ENCODE assay signal across 1 cellular context in the genomic region with DNA sequence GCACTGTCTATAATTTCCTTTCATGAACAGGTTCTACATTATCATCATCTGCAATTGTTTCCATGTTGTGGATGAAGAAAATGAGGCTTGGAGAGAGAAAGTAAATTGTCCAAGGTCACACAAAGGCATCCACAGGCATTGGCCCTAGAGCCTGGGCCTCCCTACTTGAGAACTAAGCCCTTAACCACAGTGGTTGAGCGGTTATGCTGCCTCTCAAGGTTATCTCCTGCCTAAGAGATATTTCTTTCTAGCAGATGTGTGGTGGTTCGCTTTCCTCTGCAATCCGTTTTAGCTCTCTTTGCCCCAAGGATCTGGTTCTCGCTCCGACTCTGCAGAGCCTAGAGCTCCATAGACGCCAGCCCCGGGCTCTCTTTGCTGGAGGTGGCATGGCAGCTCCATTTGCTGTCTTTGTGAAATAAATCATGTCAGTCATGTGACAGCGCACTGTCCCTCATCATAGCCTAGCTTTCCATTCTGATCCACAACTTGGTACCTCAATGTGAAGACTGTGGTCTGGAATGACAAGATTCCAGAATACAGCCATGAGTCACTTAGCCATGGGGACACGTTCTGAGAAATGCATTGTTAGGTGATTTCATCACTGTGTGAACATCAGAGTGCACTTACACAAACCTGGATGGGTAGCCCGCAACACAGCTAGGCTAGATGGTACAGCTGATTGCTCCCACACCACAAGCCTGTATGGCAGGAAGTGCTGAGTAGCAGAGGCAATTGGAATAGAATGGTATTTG.
TF ChIP-seq lines count a peak whose summit lies in the region.

No MANE protein-coding gene starts in this region.

TF ChIP-seq in HEK293, 187 proteins besides CTCF, POLR2A, EP300 and RAD21 (continued from another document):
- TF ChIP-seq, protein P1, sequence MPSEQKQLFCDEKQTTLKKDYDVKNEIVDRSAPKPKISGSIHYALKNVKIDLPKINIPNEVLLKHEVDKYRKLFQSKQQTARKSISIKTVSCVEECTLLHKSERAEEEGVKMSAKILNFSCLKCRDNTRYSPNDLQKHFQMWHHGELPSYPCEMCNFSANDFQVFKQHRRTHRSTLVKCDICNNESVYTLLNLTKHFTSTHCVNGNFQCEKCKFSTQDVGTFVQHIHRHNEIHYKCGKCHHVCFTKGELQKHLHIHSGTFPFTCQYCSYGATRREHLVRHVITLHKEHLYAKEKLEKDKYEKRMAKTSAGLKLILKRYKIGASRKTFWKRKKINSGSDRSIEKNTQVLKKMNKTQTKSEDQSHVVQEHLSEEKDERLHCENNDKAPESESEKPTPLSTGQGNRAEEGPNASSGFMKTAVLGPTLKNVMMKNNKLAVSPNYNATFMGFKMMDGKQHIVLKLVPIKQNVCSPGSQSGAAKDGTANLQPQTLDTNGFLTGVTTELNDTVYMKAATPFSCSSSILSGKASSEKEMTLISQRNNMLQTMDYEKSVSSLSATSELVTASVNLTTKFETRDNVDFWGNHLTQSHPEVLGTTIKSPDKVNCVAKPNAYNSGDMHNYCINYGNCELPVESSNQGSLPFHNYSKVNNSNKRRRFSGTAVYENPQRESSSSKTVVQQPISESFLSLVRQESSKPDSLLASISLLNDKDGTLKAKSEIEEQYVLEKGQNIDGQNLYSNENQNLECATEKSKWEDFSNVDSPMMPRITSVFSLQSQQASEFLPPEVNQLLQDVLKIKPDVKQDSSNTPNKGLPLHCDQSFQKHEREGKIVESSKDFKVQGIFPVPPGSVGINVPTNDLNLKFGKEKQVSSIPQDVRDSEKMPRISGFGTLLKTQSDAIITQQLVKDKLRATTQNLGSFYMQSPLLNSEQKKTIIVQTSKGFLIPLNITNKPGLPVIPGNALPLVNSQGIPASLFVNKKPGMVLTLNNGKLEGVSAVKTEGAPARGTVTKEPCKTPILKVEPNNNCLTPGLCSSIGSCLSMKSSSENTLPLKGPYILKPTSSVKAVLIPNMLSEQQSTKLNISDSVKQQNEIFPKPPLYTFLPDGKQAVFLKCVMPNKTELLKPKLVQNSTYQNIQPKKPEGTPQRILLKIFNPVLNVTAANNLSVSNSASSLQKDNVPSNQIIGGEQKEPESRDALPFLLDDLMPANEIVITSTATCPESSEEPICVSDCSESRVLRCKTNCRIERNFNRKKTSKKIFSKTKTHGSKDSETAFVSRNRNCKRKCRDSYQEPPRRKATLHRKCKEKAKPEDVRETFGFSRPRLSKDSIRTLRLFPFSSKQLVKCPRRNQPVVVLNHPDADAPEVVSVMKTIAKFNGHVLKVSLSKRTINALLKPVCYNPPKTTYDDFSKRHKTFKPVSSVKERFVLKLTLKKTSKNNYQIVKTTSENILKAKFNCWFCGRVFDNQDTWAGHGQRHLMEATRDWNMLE (tag by site-specific recombination; conservative IDR thresholded peaks at IDR 0.05; ENCODE audit: low read depth) = no peak
- no peak for TF ChIP-seq ZNF248 (tag by site-specific recombination; IDR thresholded peaks at IDR 0.05)
- no peak for TF ChIP-seq ZNF785 (tag by site-specific recombination; IDR thresholded peaks at IDR 0.05)
- no peak for TF ChIP-seq GFI1B (tag by site-specific recombination; IDR thresholded peaks at IDR 0.05)
- TF ChIP-seq ZEB2 (tag by site-specific recombination; IDR thresholded peaks at IDR 0.05) = no peak
- TF ChIP-seq ZNF133 (tag by site-specific recombination; IDR thresholded peaks at IDR 0.05) = no peak
- TF ChIP-seq, protein P2, sequence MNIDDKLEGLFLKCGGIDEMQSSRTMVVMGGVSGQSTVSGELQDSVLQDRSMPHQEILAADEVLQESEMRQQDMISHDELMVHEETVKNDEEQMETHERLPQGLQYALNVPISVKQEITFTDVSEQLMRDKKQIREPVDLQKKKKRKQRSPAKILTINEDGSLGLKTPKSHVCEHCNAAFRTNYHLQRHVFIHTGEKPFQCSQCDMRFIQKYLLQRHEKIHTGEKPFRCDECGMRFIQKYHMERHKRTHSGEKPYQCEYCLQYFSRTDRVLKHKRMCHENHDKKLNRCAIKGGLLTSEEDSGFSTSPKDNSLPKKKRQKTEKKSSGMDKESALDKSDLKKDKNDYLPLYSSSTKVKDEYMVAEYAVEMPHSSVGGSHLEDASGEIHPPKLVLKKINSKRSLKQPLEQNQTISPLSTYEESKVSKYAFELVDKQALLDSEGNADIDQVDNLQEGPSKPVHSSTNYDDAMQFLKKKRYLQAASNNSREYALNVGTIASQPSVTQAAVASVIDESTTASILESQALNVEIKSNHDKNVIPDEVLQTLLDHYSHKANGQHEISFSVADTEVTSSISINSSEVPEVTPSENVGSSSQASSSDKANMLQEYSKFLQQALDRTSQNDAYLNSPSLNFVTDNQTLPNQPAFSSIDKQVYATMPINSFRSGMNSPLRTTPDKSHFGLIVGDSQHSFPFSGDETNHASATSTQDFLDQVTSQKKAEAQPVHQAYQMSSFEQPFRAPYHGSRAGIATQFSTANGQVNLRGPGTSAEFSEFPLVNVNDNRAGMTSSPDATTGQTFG (tag by site-specific recombination; IDR thresholded peaks at IDR 0.05; ENCODE audit: borderline replicate concordance) = no peak
- no peak for TF ChIP-seq ZNF626 (tag by site-specific recombination; IDR thresholded peaks at IDR 0.05)
- TF ChIP-seq, protein P3, sequence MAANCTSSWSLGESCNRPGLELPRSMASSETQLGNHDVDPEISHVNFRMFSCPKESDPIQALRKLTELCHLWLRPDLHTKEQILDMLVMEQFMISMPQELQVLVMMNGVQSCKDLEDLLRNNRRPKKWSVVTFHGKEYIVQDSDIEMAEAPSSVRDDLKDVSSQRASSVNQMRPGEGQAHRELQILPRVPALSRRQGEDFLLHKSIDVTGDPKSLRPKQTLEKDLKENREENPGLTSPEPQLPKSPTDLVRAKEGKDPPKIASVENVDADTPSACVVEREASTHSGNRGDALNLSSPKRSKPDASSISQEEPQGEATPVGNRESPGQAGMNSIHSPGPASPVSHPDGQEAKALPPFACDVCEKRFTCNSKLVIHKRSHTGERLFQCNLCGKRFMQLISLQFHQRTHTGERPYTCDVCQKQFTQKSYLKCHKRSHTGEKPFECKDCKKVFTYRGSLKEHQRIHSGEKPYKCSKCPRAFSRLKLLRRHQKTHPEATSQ (tag by site-specific recombination; IDR thresholded peaks at IDR 0.05) = no peak
- 0 out of 2 replicates have a peak, but pooled peaks have one; percentile 14 for TF ChIP-seq ZBTB21 (tag by site-specific recombination; IDR thresholded peaks at IDR 0.05)
- TF ChIP-seq, protein P4, sequence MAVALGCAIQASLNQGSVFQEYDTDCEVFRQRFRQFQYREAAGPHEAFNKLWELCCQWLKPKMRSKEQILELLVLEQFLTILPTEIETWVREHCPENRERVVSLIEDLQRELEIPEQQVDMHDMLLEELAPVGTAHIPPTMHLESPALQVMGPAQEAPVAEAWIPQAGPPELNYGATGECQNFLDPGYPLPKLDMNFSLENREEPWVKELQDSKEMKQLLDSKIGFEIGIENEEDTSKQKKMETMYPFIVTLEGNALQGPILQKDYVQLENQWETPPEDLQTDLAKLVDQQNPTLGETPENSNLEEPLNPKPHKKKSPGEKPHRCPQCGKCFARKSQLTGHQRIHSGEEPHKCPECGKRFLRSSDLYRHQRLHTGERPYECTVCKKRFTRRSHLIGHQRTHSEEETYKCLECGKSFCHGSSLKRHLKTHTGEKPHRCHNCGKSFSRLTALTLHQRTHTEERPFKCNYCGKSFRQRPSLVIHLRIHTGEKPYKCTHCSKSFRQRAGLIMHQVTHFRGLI (tag by site-specific recombination; IDR thresholded peaks at IDR 0.05) = no peak
- peak; percentile 62 for TF ChIP-seq ZNF600 (tag by site-specific recombination; IDR thresholded peaks at IDR 0.05)
- TF ChIP-seq ZNF629 (tag by site-specific recombination; IDR thresholded peaks at IDR 0.05) = no peak
- no peak for TF ChIP-seq MYNN (tag by site-specific recombination; IDR thresholded peaks at IDR 0.05; ENCODE audit: borderline replicate concordance)
